Comparison of ENCODE assay signal across 1 cellular context in genomic region chr6:42225043-42225368, GRCh38.
TF ChIP-seq lines count a peak whose summit lies in the region.

No MANE protein-coding gene starts in this region.

TF ChIP-seq in GM12878, 131 proteins besides CTCF, POLR2A, EP300 and RAD21:
- TF ChIP-seq ZNF384 (IDR thresholded peaks at IDR 0.05; ENCODE audit: borderline replicate concordance, low read depth, low read length), result peak; percentile 79; the same call in 1 of the 2 replicates
- no peak for TF ChIP-seq CUX1 (IDR thresholded peaks at IDR 0.05; ENCODE audit: insufficient replicate concordance, low read depth, low read length)
- peak; percentile 32 for TF ChIP-seq RELB (IDR thresholded peaks at IDR 0.05; ENCODE audit: low read depth)
TF ChIP-seq in GM12878: peak in this region for 2.
